23 cellular contexts compared by ENCODE assay signal in the genomic region with DNA sequence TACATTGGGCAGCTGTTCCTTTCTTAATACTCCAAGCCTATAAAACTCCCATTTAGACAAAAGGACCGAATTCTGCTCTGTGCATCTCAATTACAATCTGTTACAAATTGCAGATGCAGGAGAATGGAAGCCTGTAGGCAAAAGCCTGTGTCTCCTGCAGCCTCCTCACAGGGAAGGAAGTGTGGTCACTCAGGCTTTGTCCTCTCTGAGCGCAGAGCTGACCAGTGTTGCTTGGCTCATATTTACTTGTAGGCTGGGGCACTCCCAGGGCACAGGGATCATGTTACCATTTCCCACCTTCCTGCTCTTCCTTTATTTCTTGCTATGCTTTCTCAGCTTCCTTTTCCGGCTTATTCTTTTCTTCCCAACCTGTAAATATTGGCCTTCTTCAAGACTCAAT. TPM values are rescaled to one million over a fixed set of nuclear protein-coding genes. Genes with fewer than 3 reads are reported as not detected.
DNase-seq lines count a peak whose midpoint lies in the region; ATAC-seq, FAIRE-seq and TF ChIP-seq lines count a peak whose summit lies in the region.
"Had no signal": no experiment of that assay in that cellular context is flagged by ENCODE, and none has a peak within 500 bp of the region (broad histone marks: within the 10 kb centered on the region; RNA-seq: fewer than 3 reads in every experiment).

No MANE protein-coding gene starts in this region.

- H3K36me3 ChIP-seq in HepG2 (replicated peaks in 1 of 2; ENCODE audit: control insufficient read depth in 1 of 2, insufficient read depth in 2 of 2, low read length in 2 of 2) (no peaks in the 10 kb centered on the region), right lobe of liver (no peaks in the 10 kb centered on the region)
- H3K36me3 ChIP-seq: thyroid gland had no signal

- H3K27me3 ChIP-seq in HepG2 (ENCODE audit: control insufficient read depth in 1 of 2, insufficient read depth in 2 of 2, low read length in 2 of 2) (no peaks in the 10 kb centered on the region), right lobe of liver (no peaks in the 10 kb centered on the region)
- H3K27me3 ChIP-seq: thyroid gland had no signal

- no peaks in the 10 kb centered on the region for H4K20me1 ChIP-seq in HepG2 (ENCODE audit: insufficient read depth, low read length)

- H3K27ac ChIP-seq in HepG2 (ENCODE audit: extremely low read length, insufficient read depth, low read length) (no peak overlapping the region), right lobe of liver (no peak overlapping the region)
- H3K27ac ChIP-seq: C4-2B, thyroid gland had no signal

- WGBS in HepG2 (ENCODE audit: low lambda C conversion rate) = 40% methylated on average over 2 of the region's 3 CpGs
- WGBS in right lobe of liver (ENCODE audit: insufficient coverage, low coverage, low lambda C conversion rate, missing lambda C conversion rate) = 59% methylated on average over 3 of the region's 3 CpGs

- TF ChIP-seq CTCF in HepG2 (CRISPR knock-in tag; IDR thresholded peaks at IDR 0.05) (no peak), right lobe of liver (IDR thresholded peaks at IDR 0.05) (no peak)

- no peak for TF ChIP-seq EP300 in HepG2 (IDR thresholded peaks at IDR 0.05; ENCODE audit: low read depth in 2 of 2, low read length in 2 of 2)
- TF ChIP-seq EP300 in HepG2 (CRISPR knock-in tag; IDR thresholded peaks at IDR 0.05; ENCODE audit: borderline replicate concordance) = no peak

- intact Hi-C loops in HepG2 (cut with micrococcal nuclease; ENCODE audit: unreplicated experiment) = no loop called here
- intact Hi-C loops in right lobe of liver (cut with DNase I) = no loop called here

- FAIRE-seq in HepG2 (lab: Jason Lieb, UNC) = no peak

- POLR2A ChIA-PET in HepG2 (lab: Yijun Ruan, JAX) = no interaction called here

- BruUV-seq in HepG2 (replicated peaks; lab: Mats Ljungman, UMichigan) = no TSS peak

- TF ChIP-seq RAD21 in HepG2 (CRISPR knock-in tag; IDR thresholded peaks at IDR 0.05) = no peak

- in situ Hi-C loops in HepG2 (cut with HindIII; ENCODE audit: extremely low pct_ligation_motif_present, low pct_unique_long_range_greater_than_20kb) = no loop called here

- no peak overlapping the region for H3K4me3 ChIP-seq in HepG2 (replicated peaks in 1 of 3; ENCODE audit: insufficient read depth in 1 of 3, low read depth in 2 of 3, low read length in 3 of 3)
- H3K4me3 ChIP-seq in right lobe of liver = no peak overlapping the region
- H3K4me3 ChIP-seq: thyroid gland had no signal

- H3K9ac ChIP-seq in HepG2 (ENCODE audit: insufficient read depth, low read depth, low read length) = no peak overlapping the region

- H3K9me3 ChIP-seq in HepG2 (ENCODE audit: low read length) = no peaks in the 10 kb centered on the region
- no peaks in the 10 kb centered on the region for H3K9me3 ChIP-seq in right lobe of liver
- H3K9me3 ChIP-seq: thyroid gland had no signal

- no peaks in the 10 kb centered on the region for H3K79me2 ChIP-seq in HepG2 (ENCODE audit: insufficient read depth, low read length)

- ATAC-seq in HepG2 (peak; percentile 49; the same call in 1 of the 3 replicates), right lobe of liver (no peak), HG02870 (IDR thresholded peaks at IDR 0.05; ENCODE audit: unreplicated experiment) (no peak), HG03354 (IDR thresholded peaks at IDR 0.05; ENCODE audit: poor library complexity, severe bottlenecking, unreplicated experiment) (no peak)
- ATAC-seq: activated CD8-positive, alpha-beta memory T cell treated with anti-CD3 and anti-CD28 coated beads, Interleukin-2, amount 10 ng/mL, durations not matched to agents 7 days and 5 days; natural killer cell treated with Interleukin-12 subunit alpha and Interleukin-12 subunit beta and Interleukin-15 and Interleukin-18, amount 100 ng/mL, for 72 hours; stimulated activated effector memory CD8-positive, alpha-beta T cell treated with anti-CD3 and anti-CD28 coated beads, Interleukin-12 subunit alpha, Interleukin-12 subunit beta, amount 100 ng/mL, for 72 hours had no signal

- TF ChIP-seq POLR2A in HepG2 (IDR thresholded peaks at IDR 0.05; ENCODE audit: insufficient read depth in 1 of 2, low read depth in 2 of 2, low read length in 2 of 2) (no peak), right lobe of liver (IDR thresholded peaks at IDR 0.05) (no peak)

- H3K4me1 ChIP-seq in HepG2 (ENCODE audit: insufficient read depth, low read length) = no peaks in the 10 kb centered on the region
- H3K4me1 ChIP-seq in right lobe of liver = no peaks in the 10 kb centered on the region
- H3K4me1 ChIP-seq: thyroid gland had no signal

- no peak overlapping the region for H3K4me2 ChIP-seq in HepG2 (ENCODE audit: low read depth, low read length)

- CTCF ChIA-PET in HepG2 (lab: Yijun Ruan, JAX; ENCODE audit: low intra/inter-chr PET ratio, low total read pairs) = no interaction called here

- H2AFZ ChIP-seq in HepG2 (ENCODE audit: low read length) = no peak overlapping the region

- no peak for DNase-seq in HepG2 (ENCODE audit: low spot score)
- DNase-seq in right lobe of liver = no peak
- peak; percentile 12 for DNase-seq in astrocyte of the hippocampus (ENCODE audit: low read depth, low spot score)
- DNase-seq in iris pigment epithelial cell (ENCODE audit: low read depth) = peak; percentile 24
- no peak for DNase-seq in amygdala (lab: John Stamatoyannopoulos, UW)
- no peak for DNase-seq in DMS 273 (lab: John Stamatoyannopoulos, UW; ENCODE audit: unreplicated experiment)
- DNase-seq: activated CD8-positive, alpha-beta memory T cell treated with anti-CD3 and anti-CD28 coated beads, Interleukin-2, amount 10 ng/mL, durations not matched to agents 7 days and 5 days; caudate nucleus; DND-41; HCEC 1CT; KG1; NCI-H1048; NCI-H2029 treated with DMSO at 0.1 percent for 48 hours; NCI-H510A treated with DMSO at 0.1 percent for 48 hours; thyroid gland had no signal

TF ChIP-seq in HepG2, 621 proteins besides CTCF, POLR2A, EP300 and RAD21:
- TF ChIP-seq SATB2 (CRISPR knock-in tag; IDR thresholded peaks at IDR 0.05) (no peak), SIX1 (CRISPR knock-in tag; IDR thresholded peaks at IDR 0.05; ENCODE audit: borderline replicate concordance) (peak; percentile 24; the same call in 1 of the 2 replicates), ZNF776 (CRISPR knock-in tag; IDR thresholded peaks at IDR 0.05) (no peak), ZNF136 (CRISPR knock-in tag; IDR thresholded peaks at IDR 0.05; ENCODE audit: low read depth) (no peak), PHF5A (CRISPR knock-in tag; IDR thresholded peaks at IDR 0.05; ENCODE audit: low read depth, unreplicated experiment) (no peak)

RNA-seq across cellular contexts. Expression of a gene that starts 15.7 kb away (rescaled TPM):
- not detected in 2 replicates for total RNA-seq in HepG2 (2016; rRNA removed; fragmentation: Illumina TruSeq; extraction: Trizol)
- not detected in 2 replicates for total RNA-seq in HepG2 (2016; cell fraction: cytosol; rRNA removed; fragmentation: Illumina TruSeq; extraction: Trizol; ENCODE audit: low read depth)
- not detected in 2 replicates for total RNA-seq in HepG2 (2016; cell fraction: insoluble cytoplasmic fraction; rRNA removed; fragmentation: Illumina TruSeq; extraction: Trizol)
- total RNA-seq in HepG2 (2016; cell fraction: membrane; rRNA removed; fragmentation: Illumina TruSeq; extraction: Trizol) = not detected in 2 replicates
- total RNA-seq in HepG2 (2016; cell fraction: nucleus; rRNA removed; fragmentation: Illumina TruSeq; extraction: Trizol) = not detected in 2 replicates
- polyA plus RNA-seq in HepG2 (2011; rRNA removed) = not detected in 2 replicates
- not detected in 2 replicates for polyA plus RNA-seq in HepG2 (2011; cell fraction: cytosol; rRNA removed)
- not detected in 2 replicates for polyA plus RNA-seq in HepG2 (2011; cell fraction: nucleus; rRNA removed)
- not detected in 2 replicates for polyA plus RNA-seq in HepG2 (2012)
- not detected in 2 replicates for polyA plus RNA-seq in HepG2 (2016; cell fraction: cytosol; fragmentation: Illumina TruSeq; extraction: Trizol; ENCODE audit: low read depth)
- polyA plus RNA-seq in HepG2 (2016; cell fraction: insoluble cytoplasmic fraction; fragmentation: Illumina TruSeq; extraction: Trizol; ENCODE audit: low read depth) = not detected in 2 replicates
- polyA plus RNA-seq in HepG2 (2016; cell fraction: membrane; fragmentation: Illumina TruSeq; extraction: Trizol; ENCODE audit: low read depth) = not detected in 2 replicates
- polyA plus RNA-seq in HepG2 (2016; cell fraction: nucleus; fragmentation: Illumina TruSeq; extraction: Trizol; ENCODE audit: insufficient read depth, low read depth) = not detected in 2 replicates
- polyA minus RNA-seq in HepG2 (2011; rRNA and poly(A)+ RNA removed; ENCODE audit: low replicate concordance) = not detected in 2 replicates
- polyA minus RNA-seq in HepG2 (2011; cell fraction: cytosol; rRNA and poly(A)+ RNA removed) = not detected in 2 replicates
- not detected in 2 replicates for polyA minus RNA-seq in HepG2 (2011; cell fraction: nucleus; rRNA and poly(A)+ RNA removed)
- not detected for total RNA-seq in right lobe of liver
- total RNA-seq: A673; activated CD8-positive, alpha-beta memory T cell treated with anti-CD3 and anti-CD28 coated beads, Interleukin-2, amount 10 ng/mL, durations not matched to agents 7 days and 5 days; mesenteric fat pad; natural killer cell treated with Interleukin-12 subunit alpha and Interleukin-12 subunit beta and Interleukin-15 and Interleukin-18, amount 100 ng/mL, for 72 hours; SK-MEL-5; thyroid gland had no signal

Comparison
In these comparisons a context has a peak if more than half of its experiments do, and no peak if none do; other contexts are left out.
1. DNase-seq: peak in astrocyte of the hippocampus (single experiment) and iris pigment epithelial cell (single experiment); none in HepG2 (single experiment), right lobe of liver (0 of 3), amygdala (0 of 56) and DMS 273 (single experiment).